Comparison of ENCODE assay signal across 23 cellular contexts in the genomic region with DNA sequence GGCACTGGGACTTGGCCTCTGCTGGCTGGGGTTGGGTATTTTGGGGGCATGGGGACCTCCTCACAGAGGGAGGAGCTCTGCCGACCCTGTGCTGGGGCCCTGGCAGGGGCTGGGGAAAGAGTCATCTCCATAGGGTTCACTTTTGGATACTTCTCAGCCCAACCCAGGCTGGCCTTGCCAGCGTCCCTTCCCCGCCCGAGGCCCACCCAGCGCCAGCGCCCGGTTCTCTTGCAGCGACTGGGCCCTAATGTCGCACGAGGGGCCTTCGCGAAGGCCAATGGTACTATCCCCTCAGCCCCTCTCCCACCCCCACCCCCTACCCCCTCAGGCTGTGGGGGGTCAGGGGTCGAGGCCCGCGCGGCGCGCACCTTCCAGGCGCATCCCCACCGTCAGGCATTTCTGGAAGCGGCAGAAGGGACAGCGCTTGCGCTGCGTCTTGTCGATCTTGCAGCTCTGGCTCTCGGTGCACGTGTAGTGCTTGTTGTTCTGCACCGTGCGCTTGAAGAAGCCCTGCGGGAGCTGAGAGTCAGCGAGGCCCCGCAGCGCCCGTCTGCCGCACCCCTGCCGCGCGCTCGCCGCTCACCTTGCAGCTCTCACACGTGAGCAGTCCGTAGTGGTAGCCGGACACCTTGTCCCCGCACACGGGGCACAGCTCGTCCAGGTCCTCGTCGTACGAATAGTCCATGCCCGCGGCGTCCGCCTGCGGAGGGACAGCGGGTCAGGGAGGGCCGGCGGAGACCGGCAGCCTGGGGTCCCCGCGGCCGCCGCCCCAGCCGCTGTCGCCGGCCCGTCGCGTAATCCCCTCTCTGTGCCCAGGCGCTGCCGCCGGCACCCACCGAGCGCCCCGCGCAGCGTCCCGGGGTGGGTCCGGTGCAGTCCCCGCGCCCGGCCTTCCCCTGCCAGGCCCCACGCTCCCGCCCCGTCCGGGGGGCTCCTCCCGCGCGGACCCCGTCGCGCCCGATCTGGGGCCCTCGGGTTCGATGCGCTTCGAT. TPM values are rescaled to one million over a fixed set of nuclear protein-coding genes. Genes with fewer than 3 reads are reported as not detected.
DNase-seq lines count a peak whose midpoint lies in the region; ATAC-seq, FAIRE-seq and TF ChIP-seq lines count a peak whose summit lies in the region.
"Had no signal": no experiment of that assay in that cellular context is flagged by ENCODE, and none has a peak within 500 bp of the region (broad histone marks: within the 10 kb centered on the region; RNA-seq: fewer than 3 reads in every experiment).

No MANE protein-coding gene starts in this region.

- no peak for TF ChIP-seq EP300 in K562 (IDR thresholded peaks at IDR 0.05; ENCODE audit: low read length)

- H3K4me1 Mint-ChIP-seq in CD4-positive, alpha-beta T cell (ENCODE audit: low read depth): peaks cover 4% of the 10 kb centered on the region

- BruUV-seq in K562 (replicated peaks; lab: Mats Ljungman, UMichigan): no TSS peak

- no peak for TF ChIP-seq CTCF in left ventricle myocardium inferior (IDR thresholded peaks at IDR 0.05; ENCODE audit: borderline replicate concordance)
- no peak for TF ChIP-seq CTCF in K562 (IDR thresholded peaks at IDR 0.05 in 2 of 3, conservative IDR thresholded peaks at IDR 0.05 in 1 of 3; ENCODE audit: insufficient read depth in 2 of 3, low read depth in 1 of 3, low read length in 3 of 3)
- TF ChIP-seq CTCF in spleen (IDR thresholded peaks at IDR 0.05 in 8 of 11, conservative IDR thresholded peaks at IDR 0.05 in 3 of 11): no peak
- no peak for TF ChIP-seq CTCF in CD4-positive, alpha-beta T cell (IDR thresholded peaks at IDR 0.05)

- no peak for TF ChIP-seq RAD21 in K562 (CRISPR knock-in tag; conservative IDR thresholded peaks at IDR 0.05 in 1 of 2, IDR thresholded peaks at IDR 0.05 in 1 of 2)

- no peak overlapping the region for H3K27ac Mint-ChIP-seq in CD4-positive, alpha-beta T cell
- H3K27ac Mint-ChIP-seq: activated CD8-positive, alpha-beta T cell treated with anti-CD3 and anti-CD28 coated beads for 36 hours; activated naive CD8-positive, alpha-beta T cell treated with anti-CD3 and anti-CD28 coated beads, Interleukin-2, amount 50 U/mL, for 24 hours; activated T-helper 1 cell treated with anti-CD3 and anti-CD28 coated beads, Interleukin-12 subunit alpha, Interleukin-12 subunit beta, Interleukin-2, Interleukin-4 antibody, amounts not matched to agents 30 ng/mL and 10 ng/mL and 1 ng/mL, durations not matched to agents 14 hours and 24 hours and 36 hours had no signal

- WGBS in K562 (ENCODE audit: insufficient coverage, low coverage, missing lambda C conversion rate): 77% methylated on average over 28 of the region's 96 CpGs
- 15 to 49% (median 23%) methylated on average over 32 to 96 of the region's 96 CpGs for WGBS in spleen, 5 donors

- H3K9me1 ChIP-seq in K562 (ENCODE audit: control insufficient read depth, insufficient read depth, low read length): no peaks in the 10 kb centered on the region

- CTCF ChIA-PET in K562 (lab: Yijun Ruan, JAX; ENCODE audit: low intra/inter-chr PET ratio): no interaction called here
- CTCF ChIA-PET in CD4-positive, alpha-beta T cell (lab: Charles Lee): no interaction called here

- peaks cover 36% of the 10 kb centered on the region for H3K27me3 Mint-ChIP-seq in CD4-positive, alpha-beta T cell

- H3K9me3 ChIP-seq in left ventricle myocardium inferior (replicated peaks): no peaks in the 10 kb centered on the region
- no peaks in the 10 kb centered on the region for H3K9me3 ChIP-seq in K562 (replicated peaks; ENCODE audit: control insufficient read depth, insufficient read depth, low read depth, low read length)
- H3K9me3 ChIP-seq in spleen: no peaks in the 10 kb centered on the region
- no peaks in the 10 kb centered on the region for H3K9me3 ChIP-seq in CD4-positive, alpha-beta T cell (ENCODE audit: control insufficient read depth, low read length)
- H3K9me3 ChIP-seq: HAP-1, neutrophil, sigmoid colon had no signal

- TF ChIP-seq POLR2A in K562 (conservative IDR thresholded peaks at IDR 0.05) (no peak), spleen (IDR thresholded peaks at IDR 0.05) (no peak)

- FAIRE-seq in K562 (lab: Jason Lieb, UNC): no peak
- FAIRE-seq: endometrium, G401.6, GM12892, RCC 7860 had no signal

- H3K4me2 ChIP-seq in K562 (ENCODE audit: insufficient read depth, low read length): no peak overlapping the region

- H3K9ac ChIP-seq in K562 (ENCODE audit: insufficient read depth in 1 of 2, low read depth in 2 of 2, low read length in 2 of 2): no peak overlapping the region

- intact Hi-C loops in left ventricle myocardium inferior (cut with micrococcal nuclease) (no loop called here), Right ventricle myocardium superior (cut with DNase I) (no loop called here), K562 (cut with micrococcal nuclease) (no loop called here), spleen (cut with DNase I; ENCODE audit: low total_unique reads) (no loop called here)
- intact Hi-C loops in CD4-positive, alpha-beta T cell (cut with DNase I, micrococcal nuclease): no loop called here

- no peaks in the 10 kb centered on the region for H3K36me3 ChIP-seq in left ventricle myocardium inferior
- no peaks in the 10 kb centered on the region for H3K36me3 ChIP-seq in K562 (ENCODE audit: control insufficient read depth, insufficient read depth, low read length)
- peaks cover 0 to 21% (median 0%) of the 10 kb centered on the region in 6 donors for H3K36me3 ChIP-seq in spleen
- H3K36me3 ChIP-seq: HAP-1, neutrophil, sigmoid colon had no signal

- H3K4me1 ChIP-seq in left ventricle myocardium inferior (peaks cover 21% of the 10 kb centered on the region), K562 (replicated peaks in 1 of 2; ENCODE audit: control insufficient read depth in 2 of 2, insufficient read depth in 2 of 2, low read length in 2 of 2) (peaks cover 0 to 57% of the 10 kb centered on the region in 2 experiments; a peak in 3 of 5 replicates), spleen (peaks cover 0 to 71% (median 25%) of the 10 kb centered on the region in 6 donors)
- H3K4me1 ChIP-seq: HAP-1 had no signal

- no peak for ATAC-seq in Right ventricle myocardium superior (ENCODE audit: poor library complexity)
- no peak for ATAC-seq in K562
- no peak for ATAC-seq in CD4-positive, alpha-beta T cell (ENCODE audit: poor library complexity)
- ATAC-seq: activated CD8-positive, alpha-beta T cell treated with anti-CD3 and anti-CD28 coated beads for 36 hours; activated naive CD8-positive, alpha-beta T cell treated with anti-CD3 and anti-CD28 coated beads, Interleukin-2, amount 50 U/mL, for 24 hours had no signal

- H4K20me1 ChIP-seq in K562 (replicated peaks; ENCODE audit: control insufficient read depth, insufficient read depth, low read length): peaks cover 11% of the 10 kb centered on the region; the same call in 1 of the 2 replicates

- POLR2A ChIA-PET in K562 (lab: Yijun Ruan, JAX): interaction anchor here (1.5 kb wide), 1 partner anchor 10 kb away, joined by 6 read pairs; no protein-coding TSS in a partner anchor
- POLR2A ChIA-PET in CD4-positive, alpha-beta T cell (lab: Charles Lee): no interaction called here

- H3K27me3 ChIP-seq in left ventricle myocardium inferior (ENCODE audit: low read depth): peaks cover 88% of the 10 kb centered on the region
- peaks cover 29 to 60% of the 10 kb centered on the region in 2 experiments; a peak in 3 of 5 replicates for H3K27me3 ChIP-seq in K562 (ENCODE audit: control insufficient read depth in 2 of 2, insufficient read depth in 2 of 2, low read length in 2 of 2)
- H3K27me3 ChIP-seq in spleen (replicated peaks in 1 of 7): peaks cover 0 to 91% (median 33%) of the 10 kb centered on the region in 7 donors
- peaks cover 38% of the 10 kb centered on the region for H3K27me3 ChIP-seq in CD4-positive, alpha-beta T cell (ENCODE audit: control insufficient read depth, insufficient read depth, low read length)

- no peak overlapping the region for H2AFZ ChIP-seq in K562 (ENCODE audit: low read depth, low read length)

- H3K4me3 ChIP-seq in left ventricle myocardium inferior (peak overlapping the region; percentile 50), K562 (no peak overlapping the region), spleen (peak overlapping the region; percentile 16 to 76 (median 46))

- no peaks in the 10 kb centered on the region for H3K36me3 Mint-ChIP-seq in CD4-positive, alpha-beta T cell (ENCODE audit: low read depth)

- no peaks in the 10 kb centered on the region for H3K79me2 ChIP-seq in K562 (ENCODE audit: control insufficient read depth, insufficient read depth, low read length)

- in situ Hi-C loops in K562 (cut with MboI): no loop called here

- H3K4me3 Mint-ChIP-seq in CD4-positive, alpha-beta T cell: no peak overlapping the region

- H3K9me3 Mint-ChIP-seq in CD4-positive, alpha-beta T cell: no peaks in the 10 kb centered on the region
- H3K9me3 Mint-ChIP-seq: activated CD8-positive, alpha-beta T cell treated with anti-CD3 and anti-CD28 coated beads for 36 hours; activated naive CD8-positive, alpha-beta T cell treated with anti-CD3 and anti-CD28 coated beads, Interleukin-2, amount 50 U/mL, for 24 hours; activated T-helper 1 cell treated with anti-CD3 and anti-CD28 coated beads, Interleukin-12 subunit alpha, Interleukin-12 subunit beta, Interleukin-2, Interleukin-4 antibody, amounts not matched to agents 30 ng/mL and 10 ng/mL and 1 ng/mL, durations not matched to agents 14 hours and 24 hours and 36 hours had no signal

- H3K27ac ChIP-seq in left ventricle myocardium inferior (replicated peaks) (no peak overlapping the region), K562 (ENCODE audit: extremely low read depth, low read depth, low read length) (no peak overlapping the region), spleen (peak overlapping the region; percentile 38 to 89 (median 80))
- H3K27ac ChIP-seq in CD4-positive, alpha-beta T cell (ENCODE audit: low read depth, low read length): no peak overlapping the region
- H3K27ac ChIP-seq: neutrophil, sigmoid colon had no signal

- DNase-seq in left ventricle myocardium inferior: peak; percentile 6
- no peak for DNase-seq in Right ventricle myocardium superior
- no peak for DNase-seq in K562 (ENCODE audit: extremely low read depth in 1 of 4, low spot score in 3 of 4)
- peak; percentile 14 for DNase-seq in iris pigment epithelial cell (ENCODE audit: low read depth)
- DNase-seq in spleen: peak; percentile 55
- DNase-seq in CD4-positive, alpha-beta T cell: no peak
- DNase-seq in AG20443 (ENCODE audit: low spot score): no peak
- no peak for DNase-seq in NCI-H748 treated with DMSO at 0.1 percent for 48 hours (lab: John Stamatoyannopoulos, UW)
- DNase-seq: activated CD8-positive, alpha-beta T cell treated with anti-CD3 and anti-CD28 coated beads for 36 hours; activated naive CD8-positive, alpha-beta T cell treated with anti-CD3 and anti-CD28 coated beads, Interleukin-2, amount 50 U/mL, for 24 hours; COR-L47; NCI-H1694 treated with DMSO at 0.1 percent for 48 hours; sigmoid colon; stimulated activated CD4-positive, alpha-beta T cell treated with anti-CD3 and anti-CD28 coated beads, Interleukin-2, amount 100 ng/mL, for 24 hours had no signal

RNA-seq across cellular contexts. Expression of a gene that starts 4.2 kb away (rescaled TPM):
- not detected for total RNA-seq in left ventricle myocardium inferior
- total RNA-seq in Right ventricle myocardium superior: not detected
- total RNA-seq in K562 (2011; cell fraction: chromatin; rRNA removed; ENCODE audit: low replicate concordance): 0.65 TPM in 1 of 2 replicates, not detected in the other
- total RNA-seq in K562 (2011; cell fraction: nucleolus; rRNA removed): not detected in 2 replicates
- total RNA-seq in K562 (2011; cell fraction: nucleoplasm; rRNA removed): 0.15 TPM in 1 of 2 replicates, not detected in the other
- 0.32 TPM in 1 of 2 replicates, not detected in the other for total RNA-seq in K562 (2014; rRNA removed)
- total RNA-seq in K562 (2014; rRNA removed; fragmentation: Illumina TruSeq; extraction: Trizol): not detected in 2 replicates
- total RNA-seq in K562 (2015; rRNA removed; fragmentation: Illumina TruSeq; extraction: Trizol): not detected in 2 replicates
- total RNA-seq in K562 (2021): 0.20 and 0.40 TPM in 2 replicates
- 0.11 TPM in 1 of 2 replicates, not detected in the other for polyA plus RNA-seq in K562 (2011; rRNA removed)
- 0.49 TPM in 1 of 2 replicates, not detected in the other for polyA plus RNA-seq in K562 (2011; cell fraction: cytosol; rRNA removed)
- polyA plus RNA-seq in K562 (2011; cell fraction: nucleus; rRNA removed): 0.26 TPM in 1 of 2 replicates, not detected in the other
- not detected in 2 replicates for polyA plus RNA-seq in K562 (2012)
- not detected in 2 replicates for polyA plus RNA-seq in K562 (2014; fragmentation: Illumina TruSeq; extraction: Trizol)
- not detected for polyA plus RNA-seq in K562 (2014; fragmentation: Nextera tagmentation; extraction: Ambion mirVana)
- not detected in 2 replicates for polyA plus RNA-seq in K562 (2014; rRNA removed)
- polyA minus RNA-seq in K562 (2011; rRNA and poly(A)+ RNA removed): not detected in 2 replicates
- polyA minus RNA-seq in K562 (2011; cell fraction: cytosol; rRNA and poly(A)+ RNA removed): not detected in 2 replicates
- 0.27 TPM in 1 of 2 replicates, not detected in the other for polyA minus RNA-seq in K562 (2011; cell fraction: nucleus; rRNA and poly(A)+ RNA removed)
- 100 to 1,000 TPM; 127 to 378 (median 231) TPM for total RNA-seq in spleen
- 100 to 1,000 TPM in 1 of 3 donors, 10 to 100 TPM in 2; 46.5 to 182 (median 65.0) TPM for polyA plus RNA-seq in spleen
- total RNA-seq in CD4-positive, alpha-beta T cell: not detected
- total RNA-seq: activated CD8-positive, alpha-beta T cell treated with anti-CD3 and anti-CD28 coated beads for 36 hours; activated T-helper 1 cell treated with anti-CD3 and anti-CD28 coated beads, Interleukin-12 subunit alpha, Interleukin-12 subunit beta, Interleukin-2, Interleukin-4 antibody, amounts not matched to agents 30 ng/mL and 10 ng/mL and 1 ng/mL, durations not matched to agents 14 hours and 24 hours and 36 hours; cardiac septum; lung microvascular endothelial cell; sigmoid colon had no signal

RNA-seq across cellular contexts. Expression of a gene that starts 52.8 kb away (rescaled TPM):
- total RNA-seq in left ventricle myocardium inferior (not detected), Right ventricle myocardium superior (not detected), K562 (2014; rRNA removed) (not detected in 2 replicates), K562 (2014; rRNA removed; fragmentation: Illumina TruSeq; extraction: Trizol) (not detected in 2 replicates), K562 (2015; rRNA removed; fragmentation: Illumina TruSeq; extraction: Trizol) (not detected in 2 replicates), K562 (2021) (not detected in 2 replicates), spleen (under 1 TPM in 4 of 7 donors, not detected in 3; 0.18 to 0.50 (median 0.33) TPM)
- total RNA-seq in K562 (2011; cell fraction: chromatin; rRNA removed; ENCODE audit: low replicate concordance): not detected in 2 replicates
- total RNA-seq in K562 (2011; cell fraction: nucleolus; rRNA removed): 0.17 TPM in 1 of 2 replicates, not detected in the other
- not detected in 2 replicates for total RNA-seq in K562 (2011; cell fraction: nucleoplasm; rRNA removed)
- polyA plus RNA-seq in K562 (2011; rRNA removed) (not detected in 2 replicates), K562 (2014; fragmentation: Illumina TruSeq; extraction: Trizol) (not detected in 2 replicates), K562 (2014; fragmentation: Nextera tagmentation; extraction: Ambion mirVana) (not detected), K562 (2014; rRNA removed) (not detected in 2 replicates), spleen (under 1 TPM in 1 of 3 donors, not detected in 2; 0.15 TPM)
- not detected in 2 replicates for polyA plus RNA-seq in K562 (2011; cell fraction: cytosol; rRNA removed)
- polyA plus RNA-seq in K562 (2011; cell fraction: nucleus; rRNA removed): 0.28 TPM in 1 of 2 replicates, not detected in the other
- polyA plus RNA-seq in K562 (2012): not detected in 2 replicates
- polyA minus RNA-seq in K562 (2011; rRNA and poly(A)+ RNA removed): not detected in 2 replicates
- polyA minus RNA-seq in K562 (2011; cell fraction: cytosol; rRNA and poly(A)+ RNA removed): not detected in 2 replicates
- not detected in 2 replicates for polyA minus RNA-seq in K562 (2011; cell fraction: nucleus; rRNA and poly(A)+ RNA removed)
- not detected for total RNA-seq in CD4-positive, alpha-beta T cell
- total RNA-seq: activated CD8-positive, alpha-beta T cell treated with anti-CD3 and anti-CD28 coated beads for 36 hours; activated T-helper 1 cell treated with anti-CD3 and anti-CD28 coated beads, Interleukin-12 subunit alpha, Interleukin-12 subunit beta, Interleukin-2, Interleukin-4 antibody, amounts not matched to agents 30 ng/mL and 10 ng/mL and 1 ng/mL, durations not matched to agents 14 hours and 24 hours and 36 hours; cardiac septum; lung microvascular endothelial cell; sigmoid colon had no signal
- polyA plus RNA-seq: sigmoid colon had no signal

Comparison
In these comparisons a context has a peak if more than half of its experiments do, and no peak if none do; other contexts are left out.
1. DNase-seq: peak in left ventricle myocardium inferior (single experiment), iris pigment epithelial cell (single experiment) and spleen (single experiment); none in Right ventricle myocardium superior (single experiment), K562 (0 of 4), CD4-positive, alpha-beta T cell (0 of 10), AG20443 (single experiment) and NCI-H748 treated with DMSO at 0.1 percent for 48 hours (single experiment).
2. H3K27ac ChIP-seq: peak in spleen (8 of 8); none in left ventricle myocardium inferior (single experiment), K562 (single experiment) and CD4-positive, alpha-beta T cell (single experiment).
3. RNA of a gene that starts 4.2 kb away (total RNA-seq): 127 to 378 TPM in spleen; 0.15 to 0.65 TPM in K562, not detected in CD4-positive, alpha-beta T cell, not detected in left ventricle myocardium inferior (single experiment) and not detected in Right ventricle myocardium superior (single experiment); every median in the first group is over 10 times any median in the second.